In genomic region chr21:35252831-35253230, GRCh38 we compare ENCODE assay signal across 16 cellular contexts.
A peak's percentile ranks its signal among the peaks of the same experiment; 100 is the strongest.
DNase-seq lines count a peak whose midpoint lies in the region; ATAC-seq and TF ChIP-seq lines count a peak whose summit lies in the region.
"Had no signal": no experiment of that assay in that cellular context is flagged by ENCODE, and none has a peak within 500 bp of the region (broad histone marks: within the 10 kb centered on the region; RNA-seq: fewer than 3 reads in every experiment).

No MANE protein-coding gene starts in this region.

- no peak overlapping the region for H3K27ac ChIP-seq in hepatocyte
- H3K27ac ChIP-seq: 22Rv1, cardiac muscle cell had no signal

- H3K9me2 ChIP-seq in hepatocyte (replicated peaks; ENCODE audit: insufficient read depth), result no peaks in the 10 kb centered on the region

- peaks cover 10% of the 10 kb centered on the region for H3K9me3 Mint-ChIP-seq in activated naive CD8-positive, alpha-beta T cell treated with anti-CD3 and anti-CD28 coated beads for 36 hours

- H3K79me2 ChIP-seq in hepatocyte, result no peaks in the 10 kb centered on the region

- no peak overlapping the region for H3K4me2 ChIP-seq in hepatocyte

- no peaks in the 10 kb centered on the region for H3K27me3 Mint-ChIP-seq in activated naive CD8-positive, alpha-beta T cell treated with anti-CD3 and anti-CD28 coated beads for 36 hours

- peak; percentile 91 to 96 for ATAC-seq in activated CD4-positive, CD25-positive, alpha-beta regulatory T cell treated with anti-CD3 and anti-CD28 coated beads, Interleukin-2, amount 50 U/mL, for 24 hours
- ATAC-seq in sciatic nerve, result no peak
- ATAC-seq: left colon had no signal

- H3K36me3 ChIP-seq in hepatocyte (replicated peaks; ENCODE audit: insufficient read depth, low read depth), result no peaks in the 10 kb centered on the region
- H3K36me3 ChIP-seq: cardiac muscle cell had no signal

- H3K4me3 ChIP-seq in hepatocyte, result no peak overlapping the region
- H3K4me3 ChIP-seq: cardiac muscle cell had no signal

- DNase-seq in activated CD4-positive, CD25-positive, alpha-beta regulatory T cell treated with anti-CD3 and anti-CD28 coated beads, Interleukin-2, amount 50 U/mL, for 72 hours, result no peak
- DNase-seq in GM13977 (ENCODE audit: low spot score), result peak; percentile 12
- peak; percentile 10 for DNase-seq in activated naive CD8-positive, alpha-beta T cell treated with anti-CD3 and anti-CD28 coated beads for 36 hours
- DNase-seq in renal cortical epithelial cell (ENCODE audit: low read depth), result peak; percentile 82
- DNase-seq in hepatocyte (ENCODE audit: low spot score), result no peak
- DNase-seq in GM19238 (ENCODE audit: insufficient read length, low spot score), result no peak
- DNase-seq in sciatic nerve (ENCODE audit: low spot score), result no peak
- DNase-seq: activated CD4-positive, CD25-positive, alpha-beta regulatory T cell; activated effector memory CD4-positive, alpha-beta T cell treated with anti-CD3 and anti-CD28 coated beads, Interleukin-2, amount 50 U/mL, for 16 hours; left colon; MM.1S; NCI-H2171; OCI-M1 had no signal

- no peaks in the 10 kb centered on the region for H4K20me1 ChIP-seq in hepatocyte (ENCODE audit: insufficient read depth, poor library complexity, severe bottlenecking)

- no peaks in the 10 kb centered on the region for H3K27me3 ChIP-seq in hepatocyte

- H3K4me1 Mint-ChIP-seq in activated naive CD8-positive, alpha-beta T cell treated with anti-CD3 and anti-CD28 coated beads for 36 hours, result peaks cover 8% of the 10 kb centered on the region

- H3K9me3 ChIP-seq in hepatocyte (ENCODE audit: low read depth), result no peaks in the 10 kb centered on the region

- TF ChIP-seq CTCF in GM13977 (IDR thresholded peaks at IDR 0.05; ENCODE audit: extremely low read depth, insufficient read depth, missing control alignments) (no peak), hepatocyte (IDR thresholded peaks at IDR 0.05; ENCODE audit: poor library complexity) (no peak)

- intact Hi-C loops in sciatic nerve (cut with DNase I), result no loop called here

- H2AFZ ChIP-seq in hepatocyte, result no peak overlapping the region

- H3K4me1 ChIP-seq in hepatocyte (ENCODE audit: insufficient read depth), result peaks cover 35% of the 10 kb centered on the region

- 96% methylated on average over 2 of the region's 2 CpGs for WGBS in hepatocyte (ENCODE audit: low lambda C conversion rate, missing lambda C conversion rate)

- H3K4me3 Mint-ChIP-seq in activated naive CD8-positive, alpha-beta T cell treated with anti-CD3 and anti-CD28 coated beads for 36 hours, result no peak overlapping the region

- in situ Hi-C loops in GM13977 (cut with MboI; ENCODE audit: low pct_unique_long_range_greater_than_20kb, low sequenced_read_pairs, unreplicated experiment), result no loop called here

- H3K27ac Mint-ChIP-seq in activated naive CD8-positive, alpha-beta T cell treated with anti-CD3 and anti-CD28 coated beads for 36 hours, result no peak overlapping the region

- H3K36me3 Mint-ChIP-seq in activated naive CD8-positive, alpha-beta T cell treated with anti-CD3 and anti-CD28 coated beads for 36 hours, result peaks cover 8% of the 10 kb centered on the region

Comparison
In these comparisons a context has a peak if more than half of its experiments do, and no peak if none do; other contexts are left out.
1. DNase-seq: peak in GM13977 (single experiment), activated naive CD8-positive, alpha-beta T cell treated with anti-CD3 and anti-CD28 coated beads for 36 hours (single experiment) and renal cortical epithelial cell (single experiment); none in activated CD4-positive, CD25-positive, alpha-beta regulatory T cell treated with anti-CD3 and anti-CD28 coated beads, Interleukin-2, amount 50 U/mL, for 72 hours (single experiment), hepatocyte (single experiment), GM19238 (single experiment) and sciatic nerve (single experiment).